In genomic region chrX:147913570-147913969, GRCh38 we compare ENCODE assay signal across 11 cellular contexts. TPM values are rescaled to one million over a fixed set of nuclear protein-coding genes. Genes with fewer than 3 reads are reported as not detected.
DNase-seq lines count a peak whose midpoint lies in the region; ATAC-seq and TF ChIP-seq lines count a peak whose summit lies in the region.
"Had no signal": no experiment of that assay in that cellular context is flagged by ENCODE, and none has a peak within 500 bp of the region (broad histone marks: within the 10 kb centered on the region; RNA-seq: fewer than 3 reads in every experiment).

No MANE protein-coding gene starts in this region.

- 71% methylated on average over 6 of the region's 6 CpGs for WGBS in suprapubic skin

- TF ChIP-seq POLR2A in suprapubic skin (IDR thresholded peaks at IDR 0.05): no peak

- no peak overlapping the region for H3K27ac Mint-ChIP-seq in activated T-helper 1 cell treated with anti-CD3 and anti-CD28 coated beads, Interleukin-12 subunit alpha, Interleukin-12 subunit beta, Interleukin-2, Interleukin-4 antibody, amounts not matched to agents 30 ng/mL and 10 ng/mL and 1 ng/mL, durations not matched to agents 14 hours and 24 hours and 36 hours

- H3K4me3 ChIP-seq in cardiac muscle cell (peak overlapping the region; percentile 68), iPS-18a (ENCODE audit: low read length) (peak overlapping the region; percentile 85), suprapubic skin (peak overlapping the region; percentile 71)

- peak overlapping the region; percentile 80 for H3K9ac ChIP-seq in iPS-18a (ENCODE audit: low read length)

- H3K9me3 Mint-ChIP-seq in activated T-helper 1 cell treated with anti-CD3 and anti-CD28 coated beads, Interleukin-12 subunit alpha, Interleukin-12 subunit beta, Interleukin-2, Interleukin-4 antibody, amounts not matched to agents 30 ng/mL and 10 ng/mL and 1 ng/mL, durations not matched to agents 14 hours and 24 hours and 36 hours: no peaks in the 10 kb centered on the region

- POLR2A ChIA-PET in GM10248 (lab: Yijun Ruan, JAX): no interaction called here

- ATAC-seq in HG03045 (IDR thresholded peaks at IDR 0.05; ENCODE audit: unreplicated experiment): no peak
- ATAC-seq in HG02884 (IDR thresholded peaks at IDR 0.05; ENCODE audit: unreplicated experiment): no peak
- ATAC-seq: gastrocnemius medialis had no signal

- intact Hi-C loops in cardiac septum (cut with DNase I): no loop called here
- intact Hi-C loops in activated T-helper 1 cell treated with anti-CD3 and anti-CD28 coated beads, Interleukin-12 subunit alpha, Interleukin-12 subunit beta, Interleukin-2, Interleukin-4 antibody, amounts not matched to agents 30 ng/mL and 10 ng/mL and 1 ng/mL, durations not matched to agents 14 hours and 24 hours and 36 hours (cut with micrococcal nuclease): loop anchor here (2.0 to 10.0 kb wide), 5 partner anchors 371 to 1921 kb away; partner anchors contain the start of genes AFF2, IDS and TMEM185A

- CTCF ChIA-PET in GM10248 (lab: Yijun Ruan, JAX): no interaction called here

- no peaks in the 10 kb centered on the region for H3K27me3 Mint-ChIP-seq in activated T-helper 1 cell treated with anti-CD3 and anti-CD28 coated beads, Interleukin-12 subunit alpha, Interleukin-12 subunit beta, Interleukin-2, Interleukin-4 antibody, amounts not matched to agents 30 ng/mL and 10 ng/mL and 1 ng/mL, durations not matched to agents 14 hours and 24 hours and 36 hours (ENCODE audit: insufficient read depth)

- TF ChIP-seq CTCF in cardiac muscle cell (IDR thresholded peaks at IDR 0.05; ENCODE audit: low read depth, low read length) (no peak), suprapubic skin (IDR thresholded peaks at IDR 0.05) (no peak), GM10248 (IDR thresholded peaks at IDR 0.05; ENCODE audit: control extremely low read depth, extremely low read depth, low read depth, missing control alignments) (no peak)

- H3K27me3 ChIP-seq in cardiac muscle cell (no peaks in the 10 kb centered on the region), iPS-18a (ENCODE audit: control insufficient read depth, insufficient read depth, low read length) (peaks cover 11% of the 10 kb centered on the region), suprapubic skin (no peaks in the 10 kb centered on the region)
- H3K27me3 ChIP-seq: gastrocnemius medialis had no signal

- H3K4me1 ChIP-seq in cardiac muscle cell (ENCODE audit: low read depth): peaks cover 3% of the 10 kb centered on the region
- no peaks in the 10 kb centered on the region for H3K4me1 ChIP-seq in iPS-18a (ENCODE audit: control insufficient read depth, low read depth, low read length)
- H3K4me1 ChIP-seq in suprapubic skin: peaks cover 22% of the 10 kb centered on the region

- H3K27ac ChIP-seq in cardiac muscle cell: peak overlapping the region; percentile 89
- H3K27ac ChIP-seq in iPS-18a (ENCODE audit: low read length): no peak overlapping the region
- H3K27ac ChIP-seq in suprapubic skin: no peak overlapping the region

- H3K36me3 ChIP-seq in cardiac muscle cell: no peaks in the 10 kb centered on the region
- no peaks in the 10 kb centered on the region for H3K36me3 ChIP-seq in iPS-18a (ENCODE audit: control insufficient read depth, low read depth, low read length)
- no peaks in the 10 kb centered on the region for H3K36me3 ChIP-seq in suprapubic skin
- H3K36me3 ChIP-seq: gastrocnemius medialis had no signal

- H3K4me3 Mint-ChIP-seq in activated T-helper 1 cell treated with anti-CD3 and anti-CD28 coated beads, Interleukin-12 subunit alpha, Interleukin-12 subunit beta, Interleukin-2, Interleukin-4 antibody, amounts not matched to agents 30 ng/mL and 10 ng/mL and 1 ng/mL, durations not matched to agents 14 hours and 24 hours and 36 hours: peak overlapping the region; percentile 96

- H3K9me3 ChIP-seq in cardiac muscle cell (ENCODE audit: low read depth): no peaks in the 10 kb centered on the region
- peaks cover 7% of the 10 kb centered on the region for H3K9me3 ChIP-seq in iPS-18a (ENCODE audit: control insufficient read depth, low read depth, low read length)
- no peaks in the 10 kb centered on the region for H3K9me3 ChIP-seq in suprapubic skin
- H3K9me3 ChIP-seq: gastrocnemius medialis had no signal

- DNase-seq in cardiac muscle cell (ENCODE audit: low read depth in 1 of 2, low spot score in 1 of 2) (no peak), cardiac septum (ENCODE audit: low spot score) (no peak), suprapubic skin (ENCODE audit: low spot score in 2 of 2) (no peak), GM10248 (ENCODE audit: extremely low spot score) (no peak)
- no peak for DNase-seq in activated T-helper 1 cell treated with anti-CD3 and anti-CD28 coated beads, Interleukin-12 subunit alpha, Interleukin-12 subunit beta, Interleukin-2, Interleukin-4 antibody, amounts not matched to agents 30 ng/mL and 10 ng/mL and 1 ng/mL, durations not matched to agents 14 hours and 24 hours and 36 hours (ENCODE audit: low spot score)
- DNase-seq: gastrocnemius medialis; NCI-H510A; stimulated activated CD4-positive, alpha-beta T cell treated with anti-CD3 and anti-CD28 coated beads, Interleukin-1b, Interleukin-23, amount 100 ng/mL, for 48 hours had no signal

- TF ChIP-seq EP300 in suprapubic skin (IDR thresholded peaks at IDR 0.05): no peak

- H3K4me1 Mint-ChIP-seq in activated T-helper 1 cell treated with anti-CD3 and anti-CD28 coated beads, Interleukin-12 subunit alpha, Interleukin-12 subunit beta, Interleukin-2, Interleukin-4 antibody, amounts not matched to agents 30 ng/mL and 10 ng/mL and 1 ng/mL, durations not matched to agents 14 hours and 24 hours and 36 hours (ENCODE audit: low read depth): peaks cover 58% of the 10 kb centered on the region

- peaks cover 12% of the 10 kb centered on the region for H3K36me3 Mint-ChIP-seq in activated T-helper 1 cell treated with anti-CD3 and anti-CD28 coated beads, Interleukin-12 subunit alpha, Interleukin-12 subunit beta, Interleukin-2, Interleukin-4 antibody, amounts not matched to agents 30 ng/mL and 10 ng/mL and 1 ng/mL, durations not matched to agents 14 hours and 24 hours and 36 hours (ENCODE audit: low read depth)

RNA-seq across cellular contexts. Expression of gene FMR1, which starts 1.9 kb away (rescaled TPM):
- total RNA-seq in cardiac muscle cell (29.1 and 34.5 TPM in 2 replicates), cardiac septum (30.9 TPM), suprapubic skin (10 to 100 TPM; 20.7 to 73.5 (median 29.2) TPM)
- polyA plus RNA-seq in cardiac muscle cell: 31.1 and 52.4 TPM in 2 replicates
- 35.9 and 37.5 TPM in 2 replicates for total RNA-seq in activated T-helper 1 cell treated with anti-CD3 and anti-CD28 coated beads, Interleukin-12 subunit alpha, Interleukin-12 subunit beta, Interleukin-2, Interleukin-4 antibody, amounts not matched to agents 30 ng/mL and 10 ng/mL and 1 ng/mL, durations not matched to agents 14 hours and 24 hours and 36 hours
